In the genomic region with DNA sequence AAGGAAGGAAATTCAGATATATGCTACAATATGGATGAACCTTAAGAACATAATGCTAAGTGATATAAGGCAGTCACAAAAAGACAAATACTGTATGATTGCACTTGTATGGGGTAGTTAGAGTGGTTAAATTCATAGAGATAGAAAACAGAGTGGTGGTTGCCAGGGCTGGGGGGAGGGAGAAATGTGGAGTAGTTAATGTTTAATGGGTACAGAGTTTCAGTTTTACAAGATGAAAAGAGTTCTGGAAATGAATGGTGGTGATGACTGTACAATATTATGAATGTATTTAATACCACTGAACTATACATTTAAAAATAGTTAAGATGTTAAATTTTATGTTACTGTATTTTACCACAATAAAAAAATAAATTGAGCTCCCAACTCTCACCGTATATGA, we compare ENCODE assay signal across 24 cellular contexts.
"Had no signal": no experiment of that assay in that cellular context is flagged by ENCODE, and none has a peak within 500 bp of the region (broad histone marks: within the 10 kb centered on the region; RNA-seq: fewer than 3 reads in every experiment).

No MANE protein-coding gene starts in this region.

- H3K4me3 ChIP-seq: colonic mucosa, esophagus squamous epithelium, gastroesophageal sphincter, left lung, lung, pancreas, prostate gland, thoracic aorta, transverse colon had no signal

- H3K4me1 ChIP-seq: colonic mucosa, esophagus squamous epithelium, left lung, pancreas, prostate gland had no signal

- H3K36me3 Mint-ChIP-seq: naive B cell; stimulated activated naive B cell treated with anti-CD40 and anti-IgM and Interleukin-4, amounts not matched to agents 10 μg/mL and 1 μg/mL and 100 μg/mL, for 72 hours had no signal

- FAIRE-seq: kidney, pancreas had no signal

- H3K9me3 Mint-ChIP-seq: nephron had no signal

- H3K27me3 Mint-ChIP-seq: naive B cell; stimulated activated naive B cell treated with anti-CD40 and anti-IgM and Interleukin-4, amounts not matched to agents 10 μg/mL and 1 μg/mL and 100 μg/mL, for 72 hours; stimulated activated naive CD8-positive, alpha-beta T cell treated with anti-CD3 and anti-CD28 coated beads, Interleukin-15, amount 100 ng/mL, for 72 hours had no signal

- ATAC-seq: gastroesophageal sphincter; left lung; sciatic nerve; stimulated activated naive B cell treated with anti-CD40 and anti-IgM and Interleukin-4, amounts not matched to agents 10 μg/mL and 1 μg/mL and 100 μg/mL, for 72 hours; stimulated activated naive CD8-positive, alpha-beta T cell treated with anti-CD3 and anti-CD28 coated beads, Interleukin-15, amount 100 ng/mL, for 72 hours had no signal

- H3K36me3 ChIP-seq: colonic mucosa, esophagus squamous epithelium, gastroesophageal sphincter, left lung, pancreas, prostate gland, thoracic aorta, transverse colon had no signal

- H3K9me3 ChIP-seq: colonic mucosa, esophagus squamous epithelium, gastroesophageal sphincter, left lung, pancreas, prostate gland, thoracic aorta, transverse colon had no signal

- H3K27ac Mint-ChIP-seq: nephron; stimulated activated naive B cell treated with anti-CD40 and anti-IgM and Interleukin-4, amounts not matched to agents 10 μg/mL and 1 μg/mL and 100 μg/mL, for 72 hours; stimulated activated naive CD8-positive, alpha-beta T cell treated with anti-CD3 and anti-CD28 coated beads, Interleukin-15, amount 100 ng/mL, for 72 hours had no signal

- H3K27ac ChIP-seq: colonic mucosa, esophagus squamous epithelium, gastroesophageal sphincter, left lung, pancreas, prostate gland, thoracic aorta, transverse colon had no signal

- H3K4me3 Mint-ChIP-seq: naive B cell; nephron; stimulated activated naive B cell treated with anti-CD40 and anti-IgM and Interleukin-4, amounts not matched to agents 10 μg/mL and 1 μg/mL and 100 μg/mL, for 72 hours; stimulated activated naive CD8-positive, alpha-beta T cell treated with anti-CD3 and anti-CD28 coated beads, Interleukin-15, amount 100 ng/mL, for 72 hours had no signal

- H3K27me3 ChIP-seq: colonic mucosa, esophagus squamous epithelium, gastroesophageal sphincter, left lung, pancreas, transverse colon had no signal

- DNase-seq: colonic mucosa; dermis blood vessel endothelial cell; esophagus squamous epithelium; foreskin fibroblast; glutamatergic neuron; kidney; left lung; mesenchymal stem cell; midbrain; naive B cell; occipital lobe; pancreas; retina; stimulated activated CD4-positive, alpha-beta T cell treated with anti-CD3 and anti-CD28 coated beads, Interleukin-2, amount 100 ng/mL, for 24 hours; stimulated activated CD4-positive, alpha-beta T cell treated with anti-CD3 and anti-CD28 coated beads, Interleukin-4, amount 100 ng/mL, for 4 hours; stimulated activated naive B cell treated with anti-CD40 and anti-IgM and Interleukin-4, amounts not matched to agents 10 μg/mL and 1 μg/mL and 100 μg/mL, for 72 hours; stimulated activated naive CD8-positive, alpha-beta T cell treated with anti-CD3 and anti-CD28 coated beads, Interleukin-15, amount 100 ng/mL, for 72 hours; transverse colon had no signal

- H3K4me1 Mint-ChIP-seq: naive B cell; stimulated activated naive B cell treated with anti-CD40 and anti-IgM and Interleukin-4, amounts not matched to agents 10 μg/mL and 1 μg/mL and 100 μg/mL, for 72 hours; stimulated activated naive CD8-positive, alpha-beta T cell treated with anti-CD3 and anti-CD28 coated beads, Interleukin-15, amount 100 ng/mL, for 72 hours had no signal
